8 cellular contexts compared by ENCODE assay signal in genomic region chr5:171494452-171495121, GRCh38.
DNase-seq lines count a peak whose midpoint lies in the region; FAIRE-seq and TF ChIP-seq lines count a peak whose summit lies in the region.

No MANE protein-coding gene starts in this region.

- no peaks in the 10 kb centered on the region for H3K79me2 ChIP-seq in endothelial cell of umbilical vein (ENCODE audit: control insufficient read depth, insufficient read depth, low read length)

- H3K27ac ChIP-seq in endothelial cell of umbilical vein (ENCODE audit: insufficient read depth, low read depth, low read length) (no peak overlapping the region), muscle layer of duodenum (ENCODE audit: low read length) (peak overlapping the region; percentile 62)

- no peaks in the 10 kb centered on the region for H3K9me1 ChIP-seq in endothelial cell of umbilical vein (replicated peaks; ENCODE audit: control insufficient read depth, extremely low read depth, insufficient read depth, low read length)

- FAIRE-seq in endothelial cell of umbilical vein (lab: Jason Lieb, UNC), result peak; percentile 37

- dilution Hi-C loops in endothelial cell of umbilical vein (cut with MboI; ENCODE audit: extremely low pct_ligation_motif_present, low sequenced_read_pairs), result no loop called here

- intact Hi-C loops in endothelial cell of umbilical vein (cut with micrococcal nuclease), result no loop called here

- peaks cover 8% of the 10 kb centered on the region for H3K4me1 ChIP-seq in endothelial cell of umbilical vein (ENCODE audit: control insufficient read depth, extremely low read depth, insufficient read depth, low read length)
- H3K4me1 ChIP-seq in muscle layer of duodenum (ENCODE audit: control insufficient read depth in 1 of 2, insufficient read depth in 2 of 2, low read length in 2 of 2), result peaks cover 0 to 11% of the 10 kb centered on the region in 2 donors

- POLR2A ChIA-PET in endothelial cell of umbilical vein (lab: Charles Lee), result interaction anchor here (0.9 kb wide), 1 partner anchor 77 kb away, joined by 3 read pairs; no protein-coding TSS in a partner anchor

- DNase-seq in AG09309 (ENCODE audit: low read depth), result peak; percentile 66
- DNase-seq in NCI-H226, result peak; percentile 59
- DNase-seq in endothelial cell of umbilical vein (ENCODE audit: low read depth, low spot score), result peak; percentile 63
- DNase-seq in stimulated activated CD4-positive, alpha-beta T cell treated with anti-CD3 and anti-CD28 coated beads, Interleukin-2, amount 100 ng/mL, for 48 hours, result no peak
- DNase-seq in effector CD4-positive, alpha-beta T cell, result no peak
- no peak for DNase-seq in medulla oblongata (ENCODE audit: extremely low spot score)
- DNase-seq in NK-92 treated with Interleukin-12 subunit alpha and Interleukin-12 subunit beta, amount 100 ng/mL, for 24 hours (lab: John Stamatoyannopoulos, UW), result no peak

- TF ChIP-seq CTCF in AG09309 (IDR thresholded peaks at IDR 0.05; ENCODE audit: control insufficient read depth, insufficient read depth, low read depth, low read length, missing control alignments) (no peak), endothelial cell of umbilical vein (IDR thresholded peaks at IDR 0.05; ENCODE audit: extremely low read depth in 1 of 2, insufficient read depth in 1 of 2, low read depth in 1 of 2, low read length in 2 of 2) (no peak)

- H2AFZ ChIP-seq in endothelial cell of umbilical vein (ENCODE audit: low read depth, low read length), result peak overlapping the region; percentile 47

- no peak overlapping the region for H3K4me2 ChIP-seq in endothelial cell of umbilical vein (ENCODE audit: insufficient read depth, low read length)

- H3K4me3 ChIP-seq in AG09309 (ENCODE audit: control insufficient read depth, low read depth, low read length) (no peak overlapping the region), endothelial cell of umbilical vein (replicated peaks in 1 of 3; ENCODE audit: insufficient read depth in 1 of 3, low read depth in 1 of 3, low read length in 3 of 3) (no peak overlapping the region), muscle layer of duodenum (ENCODE audit: low read depth in 1 of 2, low read length in 2 of 2) (no peak overlapping the region)

- TF ChIP-seq POLR2A in endothelial cell of umbilical vein (IDR thresholded peaks at IDR 0.05; ENCODE audit: low read depth, low read length), result no peak

- no peaks in the 10 kb centered on the region for H3K9me3 ChIP-seq in endothelial cell of umbilical vein (replicated peaks; ENCODE audit: control insufficient read depth, insufficient read depth, low read length)
- no peaks in the 10 kb centered on the region for H3K9me3 ChIP-seq in muscle layer of duodenum (ENCODE audit: control insufficient read depth in 1 of 2, low read length in 2 of 2)

- no peak overlapping the region for H3K9ac ChIP-seq in endothelial cell of umbilical vein (replicated peaks; ENCODE audit: extremely low read depth, insufficient read depth, low read length)

- H3K27me3 ChIP-seq in endothelial cell of umbilical vein (ENCODE audit: control insufficient read depth in 2 of 2, insufficient read depth in 2 of 2, low read length in 2 of 2) (peaks cover 0 to 3% of the 10 kb centered on the region in 2 experiments), muscle layer of duodenum (ENCODE audit: low read depth, low read length) (no peaks in the 10 kb centered on the region)

- CTCF ChIA-PET in endothelial cell of umbilical vein (lab: Charles Lee), result interaction anchor here (0.7 to 2.7 kb wide), 2 partner anchors 11 to 565 kb away, joined by 4 to 14 read pairs; no protein-coding TSS in a partner anchor

- BruUV-seq in endothelial cell of umbilical vein (replicated peaks; lab: Mats Ljungman, UMichigan), result no TSS peak

- H4K20me1 ChIP-seq in endothelial cell of umbilical vein (replicated peaks; ENCODE audit: control insufficient read depth, extremely low read depth, insufficient read depth, low read length), result no peaks in the 10 kb centered on the region

- H3K36me3 ChIP-seq in endothelial cell of umbilical vein (ENCODE audit: control insufficient read depth in 2 of 2, extremely low read depth in 1 of 2, insufficient read depth in 2 of 2, low read length in 2 of 2) (no peaks in the 10 kb centered on the region), muscle layer of duodenum (ENCODE audit: control insufficient read depth in 1 of 2, insufficient read depth in 2 of 2, low read length in 2 of 2) (no peaks in the 10 kb centered on the region)

TF ChIP-seq in endothelial cell of umbilical vein, 7 proteins besides CTCF, POLR2A, EP300 and RAD21:
- TF ChIP-seq, protein P1, sequence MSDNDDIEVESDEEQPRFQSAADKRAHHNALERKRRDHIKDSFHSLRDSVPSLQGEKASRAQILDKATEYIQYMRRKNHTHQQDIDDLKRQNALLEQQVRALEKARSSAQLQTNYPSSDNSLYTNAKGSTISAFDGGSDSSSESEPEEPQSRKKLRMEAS (IDR thresholded peaks at IDR 0.05; ENCODE audit: insufficient read depth, insufficient read length), result no peak
- no peak for TF ChIP-seq POLR2AphosphoS5 (IDR thresholded peaks at IDR 0.05; ENCODE audit: insufficient read depth, low read depth, low read length)
- peak; percentile 40 for TF ChIP-seq FOS (IDR thresholded peaks at IDR 0.05; ENCODE audit: borderline replicate concordance, insufficient read depth, low read length)
- TF ChIP-seq JUN (IDR thresholded peaks at IDR 0.05; ENCODE audit: borderline replicate concordance, insufficient read depth, insufficient read length, low read depth), result no peak
- no peak for TF ChIP-seq EZH2 (IDR thresholded peaks at IDR 0.05; ENCODE audit: borderline replicate concordance, low read depth, low read length, severe bottlenecking)
TF ChIP-seq in endothelial cell of umbilical vein: peak in this region for 1.

Comparison
In these comparisons a context has a peak if more than half of its experiments do, and no peak if none do; other contexts are left out.
1. DNase-seq: peak in AG09309 (single experiment), NCI-H226 (single experiment) and endothelial cell of umbilical vein (single experiment); none in stimulated activated CD4-positive, alpha-beta T cell treated with anti-CD3 and anti-CD28 coated beads, Interleukin-2, amount 100 ng/mL, for 48 hours (0 of 2), effector CD4-positive, alpha-beta T cell (single experiment), medulla oblongata (single experiment) and NK-92 treated with Interleukin-12 subunit alpha and Interleukin-12 subunit beta, amount 100 ng/mL, for 24 hours (single experiment).